In genomic region chr1:229567109-229567868, GRCh38 we compare ENCODE assay signal across 22 cellular contexts.
"Had no signal": no experiment of that assay in that cellular context is flagged by ENCODE, and none has a peak within 500 bp of the region (broad histone marks: within the 10 kb centered on the region; RNA-seq: fewer than 3 reads in every experiment).

No MANE protein-coding gene starts in this region.

- H3K27me3 ChIP-seq: cardiac muscle cell, dorsolateral prefrontal cortex, heart left ventricle, left lung, tibial artery had no signal

- H3K9me3 Mint-ChIP-seq: activated B cell treated with CpG ODN at 0.5 μM for 24 hours; activated CD4-positive, alpha-beta memory T cell treated with anti-CD3 and anti-CD28 coated beads for 36 hours; activated naive CD8-positive, alpha-beta T cell treated with anti-CD3 and anti-CD28 coated beads for 36 hours; activated T-helper 1 cell treated with anti-CD3 and anti-CD28 coated beads, Interleukin-12 subunit alpha, Interleukin-12 subunit beta, Interleukin-2, Interleukin-4 antibody, amounts not matched to agents 30 ng/mL and 10 ng/mL and 1 ng/mL, durations not matched to agents 14 hours and 24 hours and 36 hours; endodermal cell had no signal

- FAIRE-seq: frontal cortex, urothelium cell line had no signal

- H3K27ac ChIP-seq: cardiac muscle cell, dorsolateral prefrontal cortex, left lung, tibial artery had no signal

- H3K4me3 Mint-ChIP-seq: activated B cell treated with CpG ODN at 0.5 μM for 24 hours; activated CD4-positive, alpha-beta memory T cell treated with anti-CD3 and anti-CD28 coated beads for 36 hours; activated naive CD8-positive, alpha-beta T cell treated with anti-CD3 and anti-CD28 coated beads for 36 hours; activated T-helper 1 cell treated with anti-CD3 and anti-CD28 coated beads, Interleukin-12 subunit alpha, Interleukin-12 subunit beta, Interleukin-2, Interleukin-4 antibody, amounts not matched to agents 30 ng/mL and 10 ng/mL and 1 ng/mL, durations not matched to agents 14 hours and 24 hours and 36 hours; endodermal cell had no signal

- H3K27me3 Mint-ChIP-seq: activated B cell treated with CpG ODN at 0.5 μM for 24 hours; activated CD4-positive, alpha-beta memory T cell treated with anti-CD3 and anti-CD28 coated beads for 36 hours; activated naive CD8-positive, alpha-beta T cell treated with anti-CD3 and anti-CD28 coated beads for 36 hours had no signal

- H3K9me3 ChIP-seq: heart left ventricle, left lung, tibial artery had no signal

- H3K4me3 ChIP-seq: cardiac muscle cell, dorsolateral prefrontal cortex, heart left ventricle, left lung, tibial artery had no signal

- DNase-seq: activated B cell treated with CpG ODN at 0.5 μM for 24 hours; activated CD4-positive, alpha-beta memory T cell treated with anti-CD3 and anti-CD28 coated beads for 36 hours; activated CD4-positive, alpha-beta T cell treated with anti-CD3 and anti-CD28 coated beads for 4 hours; activated naive CD4-positive, alpha-beta T cell; activated naive CD8-positive, alpha-beta T cell treated with anti-CD3 and anti-CD28 coated beads for 36 hours; activated T-cell treated with anti-CD3 and anti-CD28 coated beads for 4 hours; amniotic stem cell; dorsolateral prefrontal cortex; endodermal cell; heart left ventricle; left lung; mammary epithelial cell; stimulated activated CD4-positive, alpha-beta T cell treated with anti-CD3 and anti-CD28 coated beads, Interleukin-12 subunit alpha, Interleukin-12 subunit beta, amount 100 ng/mL, for 4 hours; stimulated activated CD4-positive, alpha-beta T cell treated with anti-CD3 and anti-CD28 coated beads, Interleukin-1b, Interleukin-23, amount 100 ng/mL, for 48 hours; stimulated activated CD8-positive, alpha-beta memory T cell treated with anti-CD3 and anti-CD28 coated beads, Interleukin-4, amount 100 ng/mL, for 48 hours; stimulated activated naive CD4-positive, alpha-beta T cell treated with Interleukin-2 at 50 U/mL for 16 hours; substantia nigra; tibial artery had no signal

- H3K36me3 ChIP-seq: cardiac muscle cell, heart left ventricle, left lung, tibial artery had no signal

- H3K36me3 Mint-ChIP-seq: activated CD4-positive, alpha-beta memory T cell treated with anti-CD3 and anti-CD28 coated beads for 36 hours; activated naive CD8-positive, alpha-beta T cell treated with anti-CD3 and anti-CD28 coated beads for 36 hours had no signal

- H3K4me1 ChIP-seq: left lung had no signal

- H3K27ac Mint-ChIP-seq: activated B cell treated with CpG ODN at 0.5 μM for 24 hours; activated CD4-positive, alpha-beta memory T cell treated with anti-CD3 and anti-CD28 coated beads for 36 hours; activated naive CD8-positive, alpha-beta T cell treated with anti-CD3 and anti-CD28 coated beads for 36 hours; activated T-helper 1 cell treated with anti-CD3 and anti-CD28 coated beads, Interleukin-12 subunit alpha, Interleukin-12 subunit beta, Interleukin-2, Interleukin-4 antibody, amounts not matched to agents 30 ng/mL and 10 ng/mL and 1 ng/mL, durations not matched to agents 14 hours and 24 hours and 36 hours; endodermal cell had no signal

- ATAC-seq: heart left ventricle, left lung had no signal
